Comparison of ENCODE assay signal across 8 cellular contexts in the genomic region with DNA sequence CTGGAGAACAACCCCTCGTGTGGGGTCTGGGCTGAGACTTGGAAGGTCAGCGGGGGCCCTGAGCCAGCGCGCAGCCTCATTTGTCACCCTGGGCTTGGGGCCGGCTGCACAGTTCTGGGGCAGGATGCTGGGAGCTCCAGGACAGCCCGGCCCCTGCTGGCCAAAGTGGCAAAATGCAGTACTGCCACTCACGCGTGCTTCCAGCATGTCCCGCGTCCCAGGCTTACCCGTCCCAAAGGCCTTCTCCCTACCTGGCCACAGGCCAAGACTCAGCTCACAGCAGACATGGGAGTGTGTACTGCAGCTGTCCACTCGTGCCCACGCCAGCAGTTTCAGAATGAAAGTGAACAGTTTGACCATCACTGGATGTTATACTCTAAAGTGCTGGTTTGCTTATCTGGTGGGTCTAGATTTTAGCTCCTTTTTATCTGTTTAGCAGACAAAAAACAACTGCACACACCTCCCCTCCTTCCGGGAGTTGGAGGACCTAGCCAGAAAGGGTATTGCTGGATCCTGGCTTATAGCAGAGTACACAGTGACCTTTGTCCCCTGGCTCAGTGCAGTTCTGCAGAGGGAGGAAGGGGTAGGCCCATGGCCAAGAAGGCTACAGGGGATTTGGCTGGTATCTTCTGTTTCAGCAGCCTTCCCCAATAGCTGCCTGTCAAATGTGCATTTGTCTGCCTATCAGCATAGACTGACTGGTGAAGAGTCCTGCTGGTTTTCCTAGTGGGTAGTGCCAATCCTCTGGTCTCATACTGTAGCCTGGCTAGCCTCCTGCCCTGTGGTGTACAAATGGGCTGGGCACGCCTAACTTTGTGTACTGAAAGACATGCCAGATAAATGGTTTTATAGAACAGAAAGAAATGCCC. TPM values are rescaled to one million over a fixed set of nuclear protein-coding genes. Genes with fewer than 3 reads are reported as not detected.
DNase-seq lines count a peak whose midpoint lies in the region; FAIRE-seq and TF ChIP-seq lines count a peak whose summit lies in the region.

No MANE protein-coding gene starts in this region.

- DNase-seq in AG10803 (ENCODE audit: low read depth) (peak; percentile 73), GM19239 (ENCODE audit: insufficient read length, low spot score) (peak; percentile 87), mammary epithelial cell (peak; percentile 54), iPS-NIHi7 (ENCODE audit: extremely low spot score) (peak; percentile 97), NCI-H1105 treated with DMSO at 0.1 percent for 48 hours (lab: John Stamatoyannopoulos, UW) (no peak)

- TF ChIP-seq CTCF in AG10803 (conservative IDR thresholded peaks at IDR 0.05; ENCODE audit: low read length) (peak; percentile 73), KMS-11 (conservative IDR thresholded peaks at IDR 0.05; ENCODE audit: low read depth, low read length) (peak; percentile 30; the same call in 1 of the 2 replicates), VCaP (conservative IDR thresholded peaks at IDR 0.05) (peak; percentile 95), mammary epithelial cell (conservative IDR thresholded peaks at IDR 0.05 in 1 of 2, IDR thresholded peaks at IDR 0.05 in 1 of 2; ENCODE audit: extremely low read depth in 1 of 2, insufficient read depth in 1 of 2, low read depth in 1 of 2, low read length in 2 of 2) (peak; percentile 77 to 95)

- H3K9ac ChIP-seq in KMS-11: no peak overlapping the region
- H3K9ac ChIP-seq in mammary epithelial cell (ENCODE audit: insufficient read depth, low read length): no peak overlapping the region
- peak overlapping the region; percentile 19 for H3K9ac ChIP-seq in skeletal muscle satellite cell (ENCODE audit: low read depth, low read length)

- in situ Hi-C loops in mammary epithelial cell (cut with MboI; ENCODE audit: low sequenced_read_pairs in 2 of 2): no loop called here

- BruUV-seq in mammary epithelial cell (replicated peaks; lab: Mats Ljungman, UMichigan): no TSS peak

- H3K36me3 ChIP-seq in KMS-11 (ENCODE audit: insufficient read depth) (no peaks in the 10 kb centered on the region), mammary epithelial cell (ENCODE audit: insufficient read depth, low read length) (no peaks in the 10 kb centered on the region), skeletal muscle satellite cell (ENCODE audit: insufficient read depth, low read length) (no peaks in the 10 kb centered on the region)

- H3K27ac ChIP-seq in KMS-11 (no peak overlapping the region), VCaP (peak overlapping the region; percentile 85), mammary epithelial cell (ENCODE audit: insufficient read depth, low read depth, low read length) (no peak overlapping the region)

- H3K27me3 ChIP-seq in KMS-11 (ENCODE audit: insufficient read depth, low read depth) (no peaks in the 10 kb centered on the region), mammary epithelial cell (ENCODE audit: insufficient read depth, low read length) (no peaks in the 10 kb centered on the region), skeletal muscle satellite cell (ENCODE audit: control insufficient read depth, insufficient read depth, low read length) (no peaks in the 10 kb centered on the region)

- 9% methylated on average over 13 of the region's 15 CpGs for WGBS in mammary epithelial cell (ENCODE audit: low coverage, missing lambda C conversion rate)

- intact Hi-C loops in mammary epithelial cell (cut with micrococcal nuclease): loop anchor here (1.0 to 2.0 kb wide), 2 partner anchors 45 to 55 kb away; partner anchors contain the start of gene NCKIPSD

- H3K4me1 ChIP-seq in KMS-11 (ENCODE audit: low read depth, poor library complexity, severe bottlenecking) (no peaks in the 10 kb centered on the region), mammary epithelial cell (ENCODE audit: insufficient read depth, low read length) (peaks cover 22% of the 10 kb centered on the region), skeletal muscle satellite cell (ENCODE audit: control insufficient read depth, insufficient read depth, low read length) (peaks cover 11% of the 10 kb centered on the region)

- CTCF ChIA-PET in mammary epithelial cell (lab: Charles Lee; ENCODE audit: low non-redundant PET): interaction anchor here (0.5 to 0.8 kb wide), 3 partner anchors 8 to 106 kb away, joined by 3 to 8 read pairs (median 5); partner anchors contain the start of gene NCKIPSD

- dilution Hi-C loops in mammary epithelial cell (cut with HindIII; ENCODE audit: low sequenced_read_pairs): no loop called here

- H4K20me1 ChIP-seq in KMS-11 (ENCODE audit: insufficient read depth) (no peaks in the 10 kb centered on the region), mammary epithelial cell (ENCODE audit: insufficient read depth, low read length) (no peaks in the 10 kb centered on the region)

- peak; percentile 61 for FAIRE-seq in GM19239 (lab: Jason Lieb, UNC)

- H3K9me3 ChIP-seq in mammary epithelial cell (replicated peaks; ENCODE audit: insufficient read depth, low read length) (no peaks in the 10 kb centered on the region), skeletal muscle satellite cell (replicated peaks; ENCODE audit: low read length) (no peaks in the 10 kb centered on the region)

- H2AFZ ChIP-seq in KMS-11 (ENCODE audit: low read depth) (no peak overlapping the region), mammary epithelial cell (ENCODE audit: low read depth, low read length) (peak overlapping the region; percentile 76)

- H3K4me2 ChIP-seq in KMS-11 (no peak overlapping the region), mammary epithelial cell (ENCODE audit: insufficient read depth, low read depth, low read length) (peak overlapping the region; percentile 31), skeletal muscle satellite cell (ENCODE audit: low read length) (peak overlapping the region; percentile 64)

- H3K4me3 ChIP-seq in AG10803 (ENCODE audit: low read length): no peak overlapping the region
- H3K4me3 ChIP-seq in KMS-11 (IDR thresholded peaks at IDR 0.05; ENCODE audit: insufficient read depth, low read depth, low read length): no peak overlapping the region
- no peak overlapping the region for H3K4me3 ChIP-seq in mammary epithelial cell (replicated peaks in 1 of 3; ENCODE audit: insufficient read depth in 1 of 3, low read depth in 2 of 3, low read length in 3 of 3)
- H3K4me3 ChIP-seq in skeletal muscle satellite cell (ENCODE audit: low read length): no peak overlapping the region

- H3K79me2 ChIP-seq in KMS-11 (ENCODE audit: insufficient read depth, low read depth): no peaks in the 10 kb centered on the region
- no peaks in the 10 kb centered on the region for H3K79me2 ChIP-seq in mammary epithelial cell (ENCODE audit: insufficient read depth, low read length)

RNA-seq across cellular contexts. Expression of gene IP6K2, which starts 23.2 kb away (rescaled TPM):
- 10 to 100 TPM; 62.7 to 95.8 TPM for total RNA-seq in mammary epithelial cell
- polyA plus RNA-seq in mammary epithelial cell: 94.7 TPM
- 33.8 TPM for polyA minus RNA-seq in mammary epithelial cell
- 29.1 and 37.8 TPM in 2 replicates for total RNA-seq in skeletal muscle satellite cell (2012; rRNA removed)

RNA-seq across cellular contexts. Expression of gene NCKIPSD, which starts 54.5 kb away (rescaled TPM):
- total RNA-seq in mammary epithelial cell: 10 to 100 TPM; 14.8 to 21.1 TPM
- 23.8 TPM for polyA plus RNA-seq in mammary epithelial cell
- 14.0 TPM for polyA minus RNA-seq in mammary epithelial cell
- 19.8 and 21.8 TPM in 2 replicates for total RNA-seq in skeletal muscle satellite cell (2012; rRNA removed)

Comparison
In these comparisons a context has a peak if more than half of its experiments do, and no peak if none do; other contexts are left out.
1. CTCF ChIP-seq: peak in every context shown above with its lines; median percentile 95 in VCaP; 86 in mammary epithelial cell; 73 in AG10803; 30 in KMS-11.